18 cellular contexts compared by ENCODE assay signal in genomic region chr2:43123486-43123885, GRCh38.
A peak's percentile ranks its signal among the peaks of the same experiment; 100 is the strongest.
DNase-seq lines count a peak whose midpoint lies in the region; ATAC-seq and TF ChIP-seq lines count a peak whose summit lies in the region.
"Had no signal": no experiment of that assay in that cellular context is flagged by ENCODE, and none has a peak within 500 bp of the region (broad histone marks: within the 10 kb centered on the region; RNA-seq: fewer than 3 reads in every experiment).

No MANE protein-coding gene starts in this region.

- H2BK12ac ChIP-seq in mesenchymal stem cell (ENCODE audit: low read length in 2 of 2), result no peak overlapping the region

- WGBS in mesenchymal stem cell, result 91% methylated on average over 8 of the region's 8 CpGs
- WGBS in sigmoid colon, 2 donors, result 36 to 54% methylated on average over 8 of the region's 8 CpGs
- 56 to 100% methylated on average over 1 to 3 of the region's 8 CpGs for WGBS in gastroesophageal sphincter (ENCODE audit: low coverage in 1 of 2), 2 donors

- DNase-seq in CD14-positive monocyte (ENCODE audit: low spot score) (peak; percentile 1), H7 (peak; percentile 30), mesenchymal stem cell (no peak), sigmoid colon (peak; percentile 61), NCI-H128 (lab: John Stamatoyannopoulos, UW; ENCODE audit: unreplicated experiment) (no peak)
- DNase-seq in activated effector memory CD4-positive, alpha-beta T cell treated with Interleukin-2 at 50 U/mL for 16 hours, result no peak
- no peak for DNase-seq in activated naive CD4-positive, alpha-beta T cell (lab: John Stamatoyannopoulos, UW)
- DNase-seq: ACHN, GF-D8, KG1, NCI-H1436 treated with DMSO at 0.1 percent for 48 hours, NCI-H2029 treated with DMSO at 0.1 percent for 48 hours, NCI-H524, SHP77, SK-N-SH had no signal

- no peak overlapping the region for H2BK120ac ChIP-seq in mesenchymal stem cell (ENCODE audit: low read depth, low read length)

- H3K27me3 ChIP-seq in H7 (ENCODE audit: control insufficient read depth, insufficient read depth, low read length), result no peaks in the 10 kb centered on the region
- H3K27me3 ChIP-seq in mesenchymal stem cell (ENCODE audit: control insufficient read depth in 1 of 2, insufficient read depth in 1 of 2, low read length in 2 of 2), result no peaks in the 10 kb centered on the region
- no peaks in the 10 kb centered on the region for H3K27me3 ChIP-seq in sigmoid colon
- H3K27me3 ChIP-seq in gastroesophageal sphincter, result no peaks in the 10 kb centered on the region

- peaks cover 0 to 2% (median 1%) of the 10 kb centered on the region in 3 donors for H3K27me3 Mint-ChIP-seq in CD14-positive monocyte (ENCODE audit: low read depth in 3 of 3)

- peaks cover 2 to 3% of the 10 kb centered on the region in 2 donors for H3K36me3 Mint-ChIP-seq in CD14-positive monocyte

- intact Hi-C loops in CD14-positive monocyte (cut with micrococcal nuclease), result loop anchor here in 1 of 2 donors (10.0 kb wide), 1 partner anchor 149 kb away; no protein-coding TSS in a partner anchor
- intact Hi-C loops in sigmoid colon (cut with DNase I), result no loop called here

- H3K36me3 ChIP-seq in H7 (replicated peaks; ENCODE audit: control insufficient read depth, insufficient read depth, low read length) (no peaks in the 10 kb centered on the region), mesenchymal stem cell (ENCODE audit: control insufficient read depth in 1 of 2, insufficient read depth in 2 of 2, low read depth in 1 of 2, low read length in 2 of 2) (no peaks in the 10 kb centered on the region), sigmoid colon (no peaks in the 10 kb centered on the region), gastroesophageal sphincter (no peaks in the 10 kb centered on the region)

- ATAC-seq in gastroesophageal sphincter, result no peak
- ATAC-seq: GM23338, Panc1 had no signal

- no peak overlapping the region for H3K18ac ChIP-seq in mesenchymal stem cell (ENCODE audit: low read depth in 1 of 2, low read length in 2 of 2)

- H2AK5ac ChIP-seq in mesenchymal stem cell (ENCODE audit: low read length, severe bottlenecking), result no peak overlapping the region

- no peak overlapping the region for H3K27ac ChIP-seq in mesenchymal stem cell (ENCODE audit: low read length, poor library complexity, severe bottlenecking)
- peak overlapping the region in 3 of 4 donors; percentile 48 to 62 (median 52) for H3K27ac ChIP-seq in sigmoid colon
- H3K27ac ChIP-seq in gastroesophageal sphincter, result no peak overlapping the region

- no peak overlapping the region for H4K8ac ChIP-seq in mesenchymal stem cell (ENCODE audit: low read length)

- H3K27ac Mint-ChIP-seq in CD14-positive monocyte, result no peak overlapping the region
- H3K27ac Mint-ChIP-seq: GM23338 had no signal

- H2AFZ ChIP-seq in mesenchymal stem cell (ENCODE audit: low read depth, low read length), result no peak overlapping the region

- H3K23ac ChIP-seq in mesenchymal stem cell (ENCODE audit: low read length in 2 of 2), result no peak overlapping the region

- no peak overlapping the region for H3K4me2 ChIP-seq in mesenchymal stem cell (ENCODE audit: low read length, poor library complexity, severe bottlenecking)
- H3K4me2 ChIP-seq: GM23338, SK-N-SH had no signal

- peaks cover 67% of the 10 kb centered on the region for H3K4me1 Mint-ChIP-seq in CD14-positive monocyte

- TF ChIP-seq EP300 in sigmoid colon (IDR thresholded peaks at IDR 0.05) (no peak), gastroesophageal sphincter (IDR thresholded peaks at IDR 0.05) (no peak)

- TF ChIP-seq CTCF in CD14-positive monocyte (IDR thresholded peaks at IDR 0.05), result no peak
- no peak for TF ChIP-seq CTCF in sigmoid colon (IDR thresholded peaks at IDR 0.05)
- no peak for TF ChIP-seq CTCF in gastroesophageal sphincter (IDR thresholded peaks at IDR 0.05)

- H3K4me1 ChIP-seq in mesenchymal stem cell (ENCODE audit: control insufficient read depth, insufficient read depth, low read depth, low read length), result peaks cover 4% of the 10 kb centered on the region
- H3K4me1 ChIP-seq in sigmoid colon, result peaks cover 0 to 21% (median 14%) of the 10 kb centered on the region in 4 donors
- no peaks in the 10 kb centered on the region for H3K4me1 ChIP-seq in gastroesophageal sphincter

- no peak overlapping the region for H3K4ac ChIP-seq in mesenchymal stem cell (ENCODE audit: low read depth in 1 of 2, low read length in 2 of 2)

- peaks cover 3 to 13% (median 7%) of the 10 kb centered on the region in 7 donors for H3K9me3 Mint-ChIP-seq in CD14-positive monocyte

- H3K9me3 ChIP-seq in mesenchymal stem cell (ENCODE audit: control insufficient read depth, low read length) (peaks cover 8% of the 10 kb centered on the region), sigmoid colon (peaks cover 0 to 10% (median 0%) of the 10 kb centered on the region in 4 donors), gastroesophageal sphincter (peaks cover 0 to 9% (median 0%) of the 10 kb centered on the region in 3 donors)
- H3K9me3 ChIP-seq: SK-N-SH had no signal

- no peak overlapping the region for H2BK5ac ChIP-seq in mesenchymal stem cell (ENCODE audit: low read depth, low read length, poor library complexity, severe bottlenecking)

- H3K4me3 Mint-ChIP-seq in CD14-positive monocyte, result peak overlapping the region in 1 of 2 donors; percentile 34
- H3K4me3 Mint-ChIP-seq: GM23338 had no signal

- no peaks in the 10 kb centered on the region for H3K79me1 ChIP-seq in mesenchymal stem cell (replicated peaks; ENCODE audit: low read length, poor library complexity, severe bottlenecking)

- H3K4me3 ChIP-seq in H7 (ENCODE audit: insufficient read depth, low read depth, low read length), result no peak overlapping the region
- H3K4me3 ChIP-seq in mesenchymal stem cell (ENCODE audit: insufficient read depth in 1 of 2, low read depth in 1 of 2, low read length in 2 of 2), result no peak overlapping the region
- H3K4me3 ChIP-seq in sigmoid colon, result no peak overlapping the region
- no peak overlapping the region for H3K4me3 ChIP-seq in gastroesophageal sphincter
- H3K4me3 ChIP-seq: GM23338 had no signal

- TF ChIP-seq POLR2A in sigmoid colon (IDR thresholded peaks at IDR 0.05) (no peak), gastroesophageal sphincter (IDR thresholded peaks at IDR 0.05) (no peak)

- no peak overlapping the region for H2BK15ac ChIP-seq in mesenchymal stem cell (ENCODE audit: low read depth, poor library complexity, severe bottlenecking)

- H3K14ac ChIP-seq in mesenchymal stem cell (ENCODE audit: low read length in 2 of 2), result no peak overlapping the region

- H3K9ac ChIP-seq in mesenchymal stem cell (ENCODE audit: low read length), result no peak overlapping the region
- H3K9ac ChIP-seq: SK-N-SH had no signal

- H4K91ac ChIP-seq in mesenchymal stem cell (ENCODE audit: low read length), result peak overlapping the region; percentile 44

Comparison
In these comparisons a context has a peak if more than half of its experiments do, and no peak if none do; other contexts are left out.
1. DNase-seq: peak in CD14-positive monocyte (single experiment), H7 (single experiment) and sigmoid colon (single experiment); none in mesenchymal stem cell (single experiment), activated effector memory CD4-positive, alpha-beta T cell treated with Interleukin-2 at 50 U/mL for 16 hours (single experiment), NCI-H128 (single experiment) and activated naive CD4-positive, alpha-beta T cell (0 of 4).
2. H3K27ac ChIP-seq: peak in sigmoid colon (3 of 4); none in mesenchymal stem cell (single experiment) and gastroesophageal sphincter (0 of 4).